In genomic region chr17:42743595-42744282, GRCh38 we compare ENCODE assay signal across 9 cellular contexts. TPM values are rescaled to one million over a fixed set of nuclear protein-coding genes. Genes with fewer than 3 reads are reported as not detected.
DNase-seq lines count a peak whose midpoint lies in the region; ATAC-seq, FAIRE-seq and TF ChIP-seq lines count a peak whose summit lies in the region.
"Had no signal": no experiment of that assay in that cellular context is flagged by ENCODE, and none has a peak within 500 bp of the region (broad histone marks: within the 10 kb centered on the region; RNA-seq: fewer than 3 reads in every experiment).

No MANE protein-coding gene starts in this region.

- H4K20me1 ChIP-seq in OCI-LY1 (ENCODE audit: insufficient read depth, low read length): no peaks in the 10 kb centered on the region

- ATAC-seq in HG02763 (IDR thresholded peaks at IDR 0.05; ENCODE audit: unreplicated experiment) (no peak), HG03196 (IDR thresholded peaks at IDR 0.05; ENCODE audit: unreplicated experiment) (no peak)

- peaks cover 15% of the 10 kb centered on the region for H3K27me3 Mint-ChIP-seq in neural crest cell (ENCODE audit: low read depth)

- peaks cover 9% of the 10 kb centered on the region for H3K4me1 Mint-ChIP-seq in neural crest cell

- no peak overlapping the region for H2AFZ ChIP-seq in OCI-LY1 (ENCODE audit: low read length)

- peak overlapping the region; percentile 93 for H3K4me2 ChIP-seq in OCI-LY1 (ENCODE audit: low read length)

- no peak for FAIRE-seq in GM12892 (lab: Jason Lieb, UNC)

- H3K9ac ChIP-seq in OCI-LY1 (ENCODE audit: low read length): peak overlapping the region; percentile 68
- H3K9ac ChIP-seq in duodenal mucosa (ENCODE audit: low read depth in 1 of 2, low read length in 2 of 2): peak overlapping the region; percentile 68 to 76

- H3K9me3 Mint-ChIP-seq in neural crest cell: no peaks in the 10 kb centered on the region

- no peak; the same call in 1 of the 2 replicates for TF ChIP-seq POLR2A in GM12892 (IDR thresholded peaks at IDR 0.05; ENCODE audit: low read depth, low read length)

- H3K27ac Mint-ChIP-seq in neural crest cell (ENCODE audit: unreplicated experiment): peak overlapping the region; percentile 99

- peak overlapping the region; percentile 57 for H3K4me3 ChIP-seq in GM08714 (ENCODE audit: low read length)
- H3K4me3 ChIP-seq in OCI-LY1 (ENCODE audit: low read depth, low read length, poor library complexity, severe bottlenecking): peak overlapping the region; percentile 66
- peak overlapping the region; percentile 78 to 81 for H3K4me3 ChIP-seq in duodenal mucosa (ENCODE audit: low read depth in 1 of 2, low read length in 2 of 2)

- H3K36me3 Mint-ChIP-seq in neural crest cell (ENCODE audit: low read depth): peaks cover 2% of the 10 kb centered on the region

- no peaks in the 10 kb centered on the region for H3K9me2 ChIP-seq in OCI-LY1 (ENCODE audit: low read depth, low read length)

- H3K27ac ChIP-seq in OCI-LY1 (ENCODE audit: low read depth, low read length, poor library complexity, severe bottlenecking) (peak overlapping the region; percentile 26), duodenal mucosa (ENCODE audit: low read depth, low read length) (peak overlapping the region; percentile 93)

- H3K36me3 ChIP-seq in OCI-LY1 (ENCODE audit: insufficient read depth, low read length) (peaks cover 8% of the 10 kb centered on the region; the same call in 1 of the 2 replicates), duodenal mucosa (ENCODE audit: control insufficient read depth in 1 of 2, insufficient read depth in 2 of 2, low read length in 2 of 2) (no peaks in the 10 kb centered on the region)

- no peak for TF ChIP-seq CTCF in OCI-LY1 (IDR thresholded peaks at IDR 0.05; ENCODE audit: low read length)
- peak; percentile 26 for TF ChIP-seq CTCF in neural crest cell (conservative IDR thresholded peaks at IDR 0.05)

- no peaks in the 10 kb centered on the region for H3K9me3 ChIP-seq in OCI-LY1 (ENCODE audit: low read length)
- no peaks in the 10 kb centered on the region for H3K9me3 ChIP-seq in duodenal mucosa (ENCODE audit: control insufficient read depth in 1 of 2, low read length in 2 of 2)

- peaks cover 24% of the 10 kb centered on the region for H3K4me1 ChIP-seq in OCI-LY1 (ENCODE audit: insufficient read depth, low read length, severe bottlenecking)
- H3K4me1 ChIP-seq in duodenal mucosa (ENCODE audit: control insufficient read depth in 1 of 2, insufficient read depth in 2 of 2, low read length in 2 of 2): peaks cover 10 to 15% of the 10 kb centered on the region in 2 donors

- H3F3A ChIP-seq in OCI-LY1 (ENCODE audit: insufficient read depth, low read length): no peaks in the 10 kb centered on the region

- H3K27me3 ChIP-seq in OCI-LY1 (ENCODE audit: insufficient read depth, low read length) (no peaks in the 10 kb centered on the region), duodenal mucosa (ENCODE audit: control insufficient read depth in 1 of 2, insufficient read depth in 2 of 2, low read length in 2 of 2) (no peaks in the 10 kb centered on the region)

- H3K4me3 Mint-ChIP-seq in neural crest cell: peak overlapping the region; percentile 96

- peaks cover 23% of the 10 kb centered on the region for H3K79me2 ChIP-seq in OCI-LY1 (ENCODE audit: insufficient read depth, low read length)

- DNase-seq in neural crest cell (ENCODE audit: low read depth, low spot score): no peak
- DNase-seq in GM12892 (ENCODE audit: insufficient read length): no peak
- no peak for DNase-seq in pons (ENCODE audit: low spot score)

RNA-seq across cellular contexts. Expression of gene EZH1, which starts 1.1 kb away (rescaled TPM):
- 28.9 and 30.4 TPM in 2 replicates for total RNA-seq in neural crest cell
- 27.1 TPM for polyA plus RNA-seq in GM12892 (2012; ENCODE audit: missing spikeins)

RNA-seq across cellular contexts. Expression of gene RAMP2, which starts 17.3 kb away (rescaled TPM):
- 6.5 and 7.9 TPM in 2 replicates for total RNA-seq in neural crest cell
- not detected for polyA plus RNA-seq in GM12892 (2012; ENCODE audit: missing spikeins)
- total RNA-seq: T-helper 2 cell treated with Interferon-gamma antibody and Interleukin-4, amounts not matched to agents 100 ng/mL and 5 ng/mL, for 36 hours had no signal

RNA-seq across cellular contexts. Expression of gene VPS25, which starts 29.5 kb away (rescaled TPM):
- 83.7 and 88.7 TPM in 2 replicates for total RNA-seq in neural crest cell
- polyA plus RNA-seq in GM12892 (2012; ENCODE audit: missing spikeins): 99.6 TPM

RNA-seq across cellular contexts. Expression of gene WNK4, which starts 36.7 kb away (rescaled TPM):
- total RNA-seq in neural crest cell: 0.58 and 0.73 TPM in 2 replicates
- 0.36 TPM for polyA plus RNA-seq in GM12892 (2012; ENCODE audit: missing spikeins)

RNA-seq across cellular contexts. Expression of gene COA3, which starts 54.8 kb away (rescaled TPM):
- total RNA-seq in neural crest cell: 85.3 and 92.7 TPM in 2 replicates
- 50.8 TPM for polyA plus RNA-seq in GM12892 (2012; ENCODE audit: missing spikeins)
